Comparison of ENCODE assay signal across 8 cellular contexts in the genomic region with DNA sequence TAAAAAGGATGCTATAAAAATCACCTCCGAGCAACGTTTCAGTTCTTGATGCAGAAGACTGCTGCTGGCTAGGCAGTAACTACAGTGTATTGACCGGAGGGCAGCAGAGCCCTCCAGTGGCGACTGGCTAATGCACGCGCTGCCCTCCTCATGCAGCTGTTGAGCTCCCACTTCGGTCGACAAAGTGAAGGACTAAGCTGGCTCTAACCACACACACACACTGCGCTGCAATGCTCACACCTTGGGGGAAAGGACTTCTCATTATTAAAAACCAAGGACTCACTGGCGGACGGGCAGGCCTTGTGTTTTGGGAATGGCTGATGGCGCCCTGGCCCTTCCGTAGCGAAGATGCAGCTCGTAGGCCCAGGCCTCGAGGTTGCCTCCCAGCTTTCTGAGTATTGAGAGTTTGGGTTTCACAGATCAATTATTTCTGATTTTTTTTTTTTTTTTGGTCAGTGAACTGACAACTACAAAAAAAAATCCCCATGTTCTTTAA.
DNase-seq lines count a peak whose midpoint lies in the region; ATAC-seq, FAIRE-seq and TF ChIP-seq lines count a peak whose summit lies in the region.

No MANE protein-coding gene starts in this region.

- H3K4me1 ChIP-seq in right lobe of liver: no peaks in the 10 kb centered on the region

- 78% methylated on average over 8 of the region's 16 CpGs for WGBS in right lobe of liver (ENCODE audit: insufficient coverage, low coverage, low lambda C conversion rate, missing lambda C conversion rate)

- H3K9me3 ChIP-seq in right lobe of liver: no peaks in the 10 kb centered on the region

- H3K36me3 ChIP-seq in brain microvascular endothelial cell (replicated peaks) (peaks cover 62% of the 10 kb centered on the region), right lobe of liver (peaks cover 5 to 76% (median 27%) of the 10 kb centered on the region in 4 donors)

- no peak for TF ChIP-seq POLR2A in right lobe of liver (IDR thresholded peaks at IDR 0.05)

- H3K4me3 ChIP-seq in brain microvascular endothelial cell (ENCODE audit: low read depth, low read length): no peak overlapping the region
- H3K4me3 ChIP-seq in right lobe of liver: no peak overlapping the region

- peak; percentile 57 to 67 (median 62) for ATAC-seq in right lobe of liver
- no peak for ATAC-seq in HG03135 (IDR thresholded peaks at IDR 0.05; ENCODE audit: unreplicated experiment)
- ATAC-seq in GM21528 (IDR thresholded peaks at IDR 0.05; ENCODE audit: low FRiP score, unreplicated experiment): no peak

- in situ Hi-C loops in brain microvascular endothelial cell (cut with HindIII; ENCODE audit: low pct_ligation_motif_present, low sequenced_read_pairs): no loop called here

- peak; percentile 56 for TF ChIP-seq CTCF in LNCAP (IDR thresholded peaks at IDR 0.05)
- peak; percentile 58 for TF ChIP-seq CTCF in brain microvascular endothelial cell (IDR thresholded peaks at IDR 0.05; ENCODE audit: low read depth, low read length, missing control alignments)
- peak in 3 of 4 donors; percentile 26 to 48 (median 28) for TF ChIP-seq CTCF in right lobe of liver (IDR thresholded peaks at IDR 0.05)

- no peak for FAIRE-seq in GM19239 (lab: Jason Lieb, UNC)

- H3K27me3 ChIP-seq in brain microvascular endothelial cell (replicated peaks): no peaks in the 10 kb centered on the region
- no peaks in the 10 kb centered on the region for H3K27me3 ChIP-seq in right lobe of liver

- DNase-seq in DMS114 treated with DMSO at 0.1 percent for 48 hours (lab: John Stamatoyannopoulos, UW; ENCODE audit: unreplicated experiment): peak; percentile 47
- no peak for DNase-seq in brain microvascular endothelial cell
- no peak for DNase-seq in right lobe of liver
- DNase-seq in activated CD4-positive, alpha-beta T cell treated with anti-CD3 and anti-CD28 coated beads for 4 hours: no peak
- DNase-seq in GM19239 (ENCODE audit: insufficient read length, low spot score): no peak

- intact Hi-C loops in right lobe of liver (cut with DNase I): no loop called here

- no peak overlapping the region for H3K27ac ChIP-seq in brain microvascular endothelial cell
- H3K27ac ChIP-seq in right lobe of liver: no peak overlapping the region

Comparison
In these comparisons a context has a peak if more than half of its experiments do, and no peak if none do; other contexts are left out.
1. ATAC-seq: peak in right lobe of liver (4 of 4); none in HG03135 (single experiment) and GM21528 (single experiment).
2. Peak in every context shown above with its lines, with median percentiles within 50 percentile points of each other: CTCF ChIP-seq.